In genomic region chr9:17477816-17478215, GRCh38 we compare ENCODE assay signal across 28 cellular contexts.
"Had no signal": no experiment of that assay in that cellular context is flagged by ENCODE, and none has a peak within 500 bp of the region (broad histone marks: within the 10 kb centered on the region; RNA-seq: fewer than 3 reads in every experiment).

No MANE protein-coding gene starts in this region.

- H3K27ac Mint-ChIP-seq: stimulated activated effector memory CD8-positive, alpha-beta T cell treated with anti-CD3 and anti-CD28 coated beads, Interleukin-12 subunit alpha, Interleukin-12 subunit beta, amount 100 ng/mL, for 72 hours; stimulated activated memory B cell treated with anti-CD40 and anti-IgM and Interleukin-4, amounts not matched to agents 10 μg/mL and 1 μg/mL and 100 μg/mL, for 72 hours; stimulated activated naive B cell treated with anti-CD40 and anti-IgM and Interleukin-4, amounts not matched to agents 10 μg/mL and 1 μg/mL and 100 μg/mL, for 72 hours; stimulated activated naive CD8-positive, alpha-beta T cell treated with anti-CD3 and anti-CD28 coated beads, Interleukin-15, amount 100 ng/mL, for 72 hours; stimulated activated naive CD8-positive, alpha-beta T cell treated with anti-CD3 and anti-CD28 coated beads, Interleukin-15, Interleukin-2, amounts not matched to agents 100 ng/mL and 50 ng/mL, for 24 hours; type B pancreatic cell had no signal

- H3K4me1 Mint-ChIP-seq: stimulated activated effector memory CD8-positive, alpha-beta T cell treated with anti-CD3 and anti-CD28 coated beads, Interleukin-12 subunit alpha, Interleukin-12 subunit beta, amount 100 ng/mL, for 72 hours; stimulated activated memory B cell treated with anti-CD40 and anti-IgM and Interleukin-4, amounts not matched to agents 10 μg/mL and 1 μg/mL and 100 μg/mL, for 72 hours; stimulated activated naive B cell treated with anti-CD40 and anti-IgM and Interleukin-4, amounts not matched to agents 10 μg/mL and 1 μg/mL and 100 μg/mL, for 72 hours; stimulated activated naive CD8-positive, alpha-beta T cell treated with anti-CD3 and anti-CD28 coated beads, Interleukin-15, amount 100 ng/mL, for 72 hours had no signal

- H3K4me1 ChIP-seq: stomach, suprapubic skin, testis, thyroid gland, tibial artery, tibial nerve, transverse colon, upper lobe of left lung, upper lobe of right lung, uterus, vagina had no signal

- H3K27me3 ChIP-seq: stomach, suprapubic skin, testis, thyroid gland, tibial artery, tibial nerve, transverse colon, upper lobe of left lung, upper lobe of right lung, uterus, vagina had no signal

- H3K4me3 Mint-ChIP-seq: stimulated activated effector memory CD8-positive, alpha-beta T cell treated with anti-CD3 and anti-CD28 coated beads, Interleukin-12 subunit alpha, Interleukin-12 subunit beta, amount 100 ng/mL, for 72 hours; stimulated activated memory B cell treated with anti-CD40 and anti-IgM and Interleukin-4, amounts not matched to agents 10 μg/mL and 1 μg/mL and 100 μg/mL, for 72 hours; stimulated activated naive B cell treated with anti-CD40 and anti-IgM and Interleukin-4, amounts not matched to agents 10 μg/mL and 1 μg/mL and 100 μg/mL, for 72 hours; stimulated activated naive CD8-positive, alpha-beta T cell treated with anti-CD3 and anti-CD28 coated beads, Interleukin-15, amount 100 ng/mL, for 72 hours; stimulated activated naive CD8-positive, alpha-beta T cell treated with anti-CD3 and anti-CD28 coated beads, Interleukin-15, Interleukin-2, amounts not matched to agents 100 ng/mL and 50 ng/mL, for 24 hours; type B pancreatic cell had no signal

- H3K4me3 ChIP-seq: stomach, suprapubic skin, testis, thoracic aorta, thyroid gland, tibial artery, tibial nerve, transverse colon, upper lobe of left lung, upper lobe of right lung, uterus, vagina had no signal

- H3K27me3 Mint-ChIP-seq: stimulated activated memory B cell treated with anti-CD40 and anti-IgM and Interleukin-4, amounts not matched to agents 10 μg/mL and 1 μg/mL and 100 μg/mL, for 72 hours; stimulated activated naive B cell treated with anti-CD40 and anti-IgM and Interleukin-4, amounts not matched to agents 10 μg/mL and 1 μg/mL and 100 μg/mL, for 72 hours; stimulated activated naive CD8-positive, alpha-beta T cell treated with anti-CD3 and anti-CD28 coated beads, Interleukin-15, amount 100 ng/mL, for 72 hours; stimulated activated naive CD8-positive, alpha-beta T cell treated with anti-CD3 and anti-CD28 coated beads, Interleukin-15, Interleukin-2, amounts not matched to agents 100 ng/mL and 50 ng/mL, for 24 hours; type B pancreatic cell had no signal

- H3K36me3 ChIP-seq: suprapubic skin, thoracic aorta, thyroid gland, transverse colon, upper lobe of right lung, uterus, vagina had no signal

- DNase-seq: stimulated activated CD4-positive, alpha-beta T cell treated with anti-CD3 and anti-CD28 coated beads, Interleukin-2, amount 100 ng/mL, for 48 hours; stimulated activated CD4-positive, alpha-beta T cell treated with anti-CD3 and anti-CD28 coated beads, Interleukin-4, amount 100 ng/mL, for 1 hour; stimulated activated CD4-positive, alpha-beta T cell treated with anti-CD3 and anti-CD28 coated beads, Interleukin-4, amount 100 ng/mL, for 24 hours; stimulated activated CD4-positive, alpha-beta T cell treated with anti-CD3 and anti-CD28 coated beads, Interleukin-4, amount 100 ng/mL, for 4 hours; stimulated activated CD8-positive, alpha-beta memory T cell treated with anti-CD3 and anti-CD28 coated beads, Interleukin-4, amount 100 ng/mL, for 48 hours; stimulated activated naive B cell treated with anti-CD40 and anti-IgM and Interleukin-4, amounts not matched to agents 10 μg/mL and 1 μg/mL and 100 μg/mL, for 72 hours; stimulated activated naive CD4-positive, alpha-beta T cell; stimulated activated naive CD4-positive, alpha-beta T cell treated with Interleukin-2 at 50 U/mL for 16 hours; stimulated activated naive CD8-positive, alpha-beta T cell treated with anti-CD3 and anti-CD28 coated beads, Interleukin-15, amount 100 ng/mL, for 72 hours; stimulated activated naive CD8-positive, alpha-beta T cell treated with anti-CD3 and anti-CD28 coated beads, Interleukin-15, Interleukin-2, amounts not matched to agents 100 U/mL and 50 U/mL, for 24 hours; stomach; substantia nigra; testis; thyroid gland; tibial artery; transverse colon; trophoblast cell; upper lobe of left lung; upper lobe of right lung; uterus had no signal

- H3K9me3 Mint-ChIP-seq: stimulated activated memory B cell treated with anti-CD40 and anti-IgM and Interleukin-4, amounts not matched to agents 10 μg/mL and 1 μg/mL and 100 μg/mL, for 72 hours; stimulated activated naive B cell treated with anti-CD40 and anti-IgM and Interleukin-4, amounts not matched to agents 10 μg/mL and 1 μg/mL and 100 μg/mL, for 72 hours; stimulated activated naive CD8-positive, alpha-beta T cell treated with anti-CD3 and anti-CD28 coated beads, Interleukin-15, amount 100 ng/mL, for 72 hours; stimulated activated naive CD8-positive, alpha-beta T cell treated with anti-CD3 and anti-CD28 coated beads, Interleukin-15, Interleukin-2, amounts not matched to agents 100 ng/mL and 50 ng/mL, for 24 hours; type B pancreatic cell had no signal

- H3K9me3 ChIP-seq: stomach, suprapubic skin, testis, thoracic aorta, thyroid gland, tibial artery, tibial nerve, transverse colon, upper lobe of left lung, upper lobe of right lung, uterus, vagina had no signal

- H3K36me3 Mint-ChIP-seq: stimulated activated effector memory CD8-positive, alpha-beta T cell treated with anti-CD3 and anti-CD28 coated beads, Interleukin-12 subunit alpha, Interleukin-12 subunit beta, amount 100 ng/mL, for 72 hours; stimulated activated memory B cell treated with anti-CD40 and anti-IgM and Interleukin-4, amounts not matched to agents 10 μg/mL and 1 μg/mL and 100 μg/mL, for 72 hours; stimulated activated naive B cell treated with anti-CD40 and anti-IgM and Interleukin-4, amounts not matched to agents 10 μg/mL and 1 μg/mL and 100 μg/mL, for 72 hours; type B pancreatic cell had no signal

- ATAC-seq: stimulated activated effector memory CD8-positive, alpha-beta T cell treated with anti-CD3 and anti-CD28 coated beads, Interleukin-12 subunit alpha, Interleukin-12 subunit beta, amount 100 ng/mL, for 72 hours; stimulated activated memory B cell treated with anti-CD40 and anti-IgM and Interleukin-4, amounts not matched to agents 10 μg/mL and 1 μg/mL and 100 μg/mL, for 72 hours; stimulated activated naive B cell treated with anti-CD40 and anti-IgM and Interleukin-4, amounts not matched to agents 10 μg/mL and 1 μg/mL and 100 μg/mL, for 72 hours; stimulated activated naive CD8-positive, alpha-beta T cell treated with anti-CD3 and anti-CD28 coated beads, Interleukin-15, amount 100 ng/mL, for 72 hours; stimulated activated naive CD8-positive, alpha-beta T cell treated with anti-CD3 and anti-CD28 coated beads, Interleukin-15, Interleukin-2, amounts not matched to agents 100 U/mL and 50 U/mL, for 24 hours; upper lobe of right lung had no signal

- H3K27ac ChIP-seq: stomach, suprapubic skin, testis, thoracic aorta, thyroid gland, tibial artery, tibial nerve, transverse colon, upper lobe of left lung, upper lobe of right lung, uterus, vagina had no signal
